ENCODE assay signal across 17 cellular contexts in the genomic region with DNA sequence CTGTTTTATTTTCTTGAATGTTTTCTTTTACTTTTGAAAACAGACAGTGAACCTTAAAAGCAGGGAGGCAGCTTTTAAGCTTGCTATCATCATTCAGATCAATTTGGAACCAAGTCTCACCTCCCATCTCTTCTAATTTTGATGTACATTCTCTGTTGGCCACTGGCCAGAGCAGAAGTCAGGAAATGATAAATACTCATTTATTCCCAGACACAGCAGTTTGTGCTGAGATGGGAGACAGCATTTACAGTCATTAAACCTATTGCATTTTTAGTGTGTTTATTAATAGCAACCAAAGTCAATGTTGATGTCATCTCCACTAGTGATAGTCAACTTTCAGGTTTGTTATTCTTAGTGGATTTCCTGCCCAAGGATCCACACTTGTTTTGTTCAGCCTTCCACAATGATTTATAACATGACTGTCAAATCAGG.
DNase-seq lines count a peak whose midpoint lies in the region; ATAC-seq and TF ChIP-seq lines count a peak whose summit lies in the region.
"Had no signal": no experiment of that assay in that cellular context is flagged by ENCODE, and none has a peak within 500 bp of the region (broad histone marks: within the 10 kb centered on the region; RNA-seq: fewer than 3 reads in every experiment).

No MANE protein-coding gene starts in this region.

- H3K4me1 ChIP-seq in Loucy (ENCODE audit: insufficient read depth, low read length, poor library complexity, severe bottlenecking) (peaks cover 10% of the 10 kb centered on the region), upper lobe of left lung (peaks cover 0 to 4% (median 0%) of the 10 kb centered on the region in 4 donors), Karpas-422 (ENCODE audit: low read length) (no peaks in the 10 kb centered on the region), aorta (ENCODE audit: control insufficient read depth in 1 of 2, insufficient read depth in 2 of 2, low read length in 2 of 2) (no peaks in the 10 kb centered on the region)

- TF ChIP-seq CTCF in Loucy (conservative IDR thresholded peaks at IDR 0.05; ENCODE audit: low read length) (no peak), choroid plexus epithelial cell (conservative IDR thresholded peaks at IDR 0.05; ENCODE audit: low read depth, low read length) (no peak), omental fat pad (IDR thresholded peaks at IDR 0.05) (no peak), upper lobe of left lung (IDR thresholded peaks at IDR 0.05) (no peak)

- peak; percentile 71 for DNase-seq in EH (ENCODE audit: low read depth)
- peak; percentile 32 for DNase-seq in choroid plexus epithelial cell (ENCODE audit: low read depth)
- DNase-seq in omental fat pad (ENCODE audit: low spot score) = no peak
- DNase-seq in upper lobe of left lung = no peak
- no peak for DNase-seq in Karpas-422
- no peak for DNase-seq in aorta
- DNase-seq: activated CD4-positive, CD25-positive, alpha-beta regulatory T cell treated with anti-CD3 and anti-CD28 coated beads, Interleukin-2, amount 50 U/mL, for 72 hours; foreskin melanocyte; Kasumi-1; left colon; NCI-H510A; Right ventricle myocardium superior; stimulated activated CD4-positive, alpha-beta T cell treated with anti-CD3 and anti-CD28 coated beads, Interleukin-1b, Interleukin-23, amount 100 ng/mL, for 48 hours; stimulated activated naive B cell treated with anti-CD40 and anti-IgM and Interleukin-4, amounts not matched to agents 10 μg/mL and 1 μg/mL and 100 μg/mL, for 72 hours had no signal

- H3K36me3 ChIP-seq in Loucy (ENCODE audit: insufficient read depth, low read length) (no peaks in the 10 kb centered on the region), upper lobe of left lung (no peaks in the 10 kb centered on the region), Karpas-422 (ENCODE audit: insufficient read depth, low read length) (no peaks in the 10 kb centered on the region), aorta (ENCODE audit: control insufficient read depth in 1 of 2, insufficient read depth in 2 of 2, low read length in 1 of 2) (no peaks in the 10 kb centered on the region)
- H3K36me3 ChIP-seq: cardiac muscle cell had no signal

- no peak for TF ChIP-seq POLR2A in upper lobe of left lung (IDR thresholded peaks at IDR 0.05)

- H3K9me3 ChIP-seq in Loucy (ENCODE audit: insufficient read depth, low read depth, low read length) (no peaks in the 10 kb centered on the region), upper lobe of left lung (no peaks in the 10 kb centered on the region), Karpas-422 (ENCODE audit: low read length) (no peaks in the 10 kb centered on the region), aorta (ENCODE audit: control insufficient read depth, low read length) (no peaks in the 10 kb centered on the region)

- no peaks in the 10 kb centered on the region for H3F3A ChIP-seq in Loucy (ENCODE audit: low read depth)

- H2AFZ ChIP-seq in Loucy (ENCODE audit: low read length) (no peak overlapping the region; the same call in 1 of the 2 replicates), Karpas-422 (ENCODE audit: low read length) (no peak overlapping the region)

- intact Hi-C loops in aorta (cut with DNase I) = no loop called here

- no peak for TF ChIP-seq EP300 in upper lobe of left lung (IDR thresholded peaks at IDR 0.05)

- H3K27ac ChIP-seq in upper lobe of left lung = no peak overlapping the region
- H3K27ac ChIP-seq in Karpas-422 (ENCODE audit: low read length) = no peak overlapping the region
- no peak overlapping the region for H3K27ac ChIP-seq in aorta (ENCODE audit: low read depth in 1 of 2, low read length in 2 of 2)
- H3K27ac ChIP-seq: cardiac muscle cell had no signal

- H3K4me3 ChIP-seq in Loucy (ENCODE audit: low read length, poor library complexity, severe bottlenecking) = no peak overlapping the region
- no peak overlapping the region for H3K4me3 ChIP-seq in choroid plexus epithelial cell (ENCODE audit: low read depth, low read length)
- no peak overlapping the region for H3K4me3 ChIP-seq in upper lobe of left lung
- H3K4me3 ChIP-seq in Karpas-422 (ENCODE audit: low read length) = no peak overlapping the region
- no peak overlapping the region for H3K4me3 ChIP-seq in aorta (ENCODE audit: low read length in 2 of 2)
- H3K4me3 ChIP-seq: cardiac muscle cell had no signal

- H3K79me2 ChIP-seq in Loucy (ENCODE audit: insufficient read depth, low read length) (no peaks in the 10 kb centered on the region), Karpas-422 (ENCODE audit: low read length) (no peaks in the 10 kb centered on the region)

- H3K9me2 ChIP-seq in Loucy (replicated peaks; ENCODE audit: low read depth, low read length) (no peaks in the 10 kb centered on the region), Karpas-422 (replicated peaks; ENCODE audit: insufficient read depth, low read length) (no peaks in the 10 kb centered on the region)

- no peak overlapping the region for H3K9ac ChIP-seq in Loucy (ENCODE audit: low read depth, low read length, poor library complexity, severe bottlenecking)
- no peak overlapping the region for H3K9ac ChIP-seq in Karpas-422 (ENCODE audit: low read length)

- no peaks in the 10 kb centered on the region for H4K20me1 ChIP-seq in Loucy (ENCODE audit: insufficient read depth, low read length, poor library complexity, severe bottlenecking)
- no peaks in the 10 kb centered on the region for H4K20me1 ChIP-seq in Karpas-422 (ENCODE audit: insufficient read depth, low read depth, low read length)

- peak; percentile 63 for ATAC-seq in omental fat pad (ENCODE audit: low FRiP score)
- no peak for ATAC-seq in upper lobe of left lung (ENCODE audit: low FRiP score in 2 of 2)
- ATAC-seq in GM19452 (IDR thresholded peaks at IDR 0.05; ENCODE audit: unreplicated experiment) = no peak
- no peak for ATAC-seq in aorta (ENCODE audit: low FRiP score)
- ATAC-seq: stimulated activated naive B cell treated with anti-CD40 and anti-IgM and Interleukin-4, amounts not matched to agents 10 μg/mL and 1 μg/mL and 100 μg/mL, for 72 hours had no signal

- no peaks in the 10 kb centered on the region for H3K27me3 ChIP-seq in Loucy (ENCODE audit: insufficient read depth, low read length, poor library complexity, severe bottlenecking)
- no peaks in the 10 kb centered on the region for H3K27me3 ChIP-seq in upper lobe of left lung
- no peaks in the 10 kb centered on the region for H3K27me3 ChIP-seq in Karpas-422 (ENCODE audit: low read length)
- no peaks in the 10 kb centered on the region for H3K27me3 ChIP-seq in aorta (ENCODE audit: control insufficient read depth in 1 of 2, insufficient read depth in 2 of 2, low read length in 1 of 2)
- H3K27me3 ChIP-seq: cardiac muscle cell had no signal

- H3K4me2 ChIP-seq in Loucy (ENCODE audit: low read depth, low read length, poor library complexity, severe bottlenecking) (peak overlapping the region; percentile 1), Karpas-422 (ENCODE audit: low read depth, low read length, poor library complexity, severe bottlenecking) (no peak overlapping the region)

Comparison
In these comparisons a context has a peak if more than half of its experiments do, and no peak if none do; other contexts are left out.
1. DNase-seq: peak in EH (single experiment) and choroid plexus epithelial cell (single experiment); none in omental fat pad (single experiment), upper lobe of left lung (0 of 2), Karpas-422 (single experiment) and aorta (0 of 2).